In the genomic region with DNA sequence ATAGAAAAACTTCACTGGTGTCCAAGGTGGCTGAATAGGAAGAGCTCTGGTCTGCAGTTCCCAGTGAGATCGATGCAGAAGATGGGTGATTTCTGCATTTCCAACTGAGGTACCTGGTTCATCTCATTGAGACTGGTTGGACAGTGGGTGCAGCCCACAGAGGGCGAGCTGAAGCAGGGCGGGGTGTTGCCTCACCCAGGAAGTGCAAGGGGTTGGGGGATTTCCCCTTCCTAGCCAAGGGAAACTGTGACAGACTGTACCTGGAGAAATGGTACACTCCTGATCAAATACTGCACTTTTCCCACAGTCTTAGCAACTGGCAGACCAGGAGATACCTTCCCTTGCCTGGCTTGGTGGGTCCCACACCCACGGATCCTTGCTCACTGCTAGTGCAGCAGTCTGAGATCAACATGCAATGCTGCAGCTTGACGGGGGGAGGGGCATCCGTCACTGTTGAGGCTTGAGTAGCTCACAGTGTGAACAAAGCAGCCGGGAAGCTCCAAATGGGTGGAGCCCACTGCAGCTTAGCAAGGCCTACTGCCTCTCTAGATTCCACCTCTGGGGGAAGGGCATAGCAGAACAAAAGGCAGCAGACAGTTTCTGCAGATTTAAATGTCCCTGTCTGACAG, we compare ENCODE assay signal across 7 cellular contexts.
DNase-seq lines count a peak whose midpoint lies in the region; FAIRE-seq and TF ChIP-seq lines count a peak whose summit lies in the region.
"Not testable (repeated sequence)": the region's sequence is repeated elsewhere in the genome, so short reads cannot be mapped to it uniquely, and the experiment has no call there.

No MANE protein-coding gene starts in this region.

- not testable (repeated sequence) for H3K79me1 ChIP-seq in H1 (ENCODE audit: low read depth, low read length)

- H3F3A ChIP-seq in neural progenitor cell (ENCODE audit: low read depth), result not testable (repeated sequence)

- H4K91ac ChIP-seq in H1 (replicated peaks; ENCODE audit: insufficient read length, low read length), result peak overlapping the region; percentile 73

- H3K4ac ChIP-seq in H1 (replicated peaks; ENCODE audit: insufficient read length, low read depth, low read length), result not testable (repeated sequence)

- not testable (repeated sequence) for TF ChIP-seq POLR2A in H1 (IDR thresholded peaks at IDR 0.05; ENCODE audit: control extremely low read depth in 1 of 2, low read depth in 2 of 2, low read length in 2 of 2)

- not testable (repeated sequence) for H3K9me3 ChIP-seq in H1 (ENCODE audit: insufficient read depth in 2 of 2, low read depth in 1 of 2, low read length in 1 of 2); neural progenitor cell (ENCODE audit: low read depth)

- not testable (repeated sequence) for H3K36me3 ChIP-seq in H1 (ENCODE audit: control insufficient read depth in 2 of 4, insufficient read depth in 4 of 4, low read length in 3 of 4); neural progenitor cell

- not testable (repeated sequence) for H3K4me1 ChIP-seq in H1 (replicated peaks in 1 of 4; ENCODE audit: control insufficient read depth in 3 of 4, insufficient read depth in 4 of 4, low read length in 3 of 4)
- peaks cover 14% of the 10 kb centered on the region for H3K4me1 ChIP-seq in neural progenitor cell

- FAIRE-seq in H1 (lab: Jason Lieb, UNC), result peak; percentile 91

- 0 out of 2 replicates have a peak overlapping the region, but pooled peaks have one; percentile 55 for H2BK12ac ChIP-seq in H1 (ENCODE audit: low read depth, low read length)

- POLR2A ChIA-PET in H1 (lab: Charles Lee; ENCODE audit: partially characterized antibody), result interaction anchor here (0.9 to 2.0 kb wide), 3 partner anchors 10 to 12 kb away, joined by 3 to 4 read pairs (median 3); no protein-coding TSS in a partner anchor

- not testable (repeated sequence) for H3K36me3 Mint-ChIP-seq in neural progenitor cell

- DNase-seq in GM12865 (ENCODE audit: low read depth) (peak; percentile 42), NCI-H1417 (lab: John Stamatoyannopoulos, UW) (peak; percentile 63 to 83 (median 72)), NCI-H69 (lab: John Stamatoyannopoulos, UW) (peak; percentile 72), H1 (ENCODE audit: low read depth in 1 of 2, low spot score in 2 of 2) (peak; percentile 63 to 72), iPS-NIHi11 (ENCODE audit: low spot score) (peak; percentile 46), neural progenitor cell (ENCODE audit: low spot score) (peak; percentile 95)
- DNase-seq in activated CD4-positive, alpha-beta T cell treated with anti-CD3 and anti-CD28 coated beads for 48 hours, result peak; percentile 6

- not testable (repeated sequence) for H3K23ac ChIP-seq in H1 (ENCODE audit: insufficient read length)

- H3K4me3 ChIP-seq in GM12865 (ENCODE audit: low read depth, low read length), result not testable (repeated sequence)
- H3K4me3 ChIP-seq in H1 (ENCODE audit: extremely low read depth in 1 of 4, insufficient read depth in 2 of 4, low read depth in 3 of 4, low read length in 4 of 4) (peak overlapping the region in 1 of 4 experiments; percentile 4; a peak in 1 of 8 replicates), neural progenitor cell (peak overlapping the region; percentile 27)

- H2BK20ac ChIP-seq in H1 (ENCODE audit: low read length), result not testable (repeated sequence)

- peak overlapping the region; percentile 79 for H2BK5ac ChIP-seq in H1 (ENCODE audit: low read depth, low read length)

- H3K4me2 ChIP-seq in H1 (ENCODE audit: insufficient read depth in 1 of 2, low read depth in 2 of 2, low read length in 2 of 2) (peak overlapping the region; percentile 35 to 46), neural progenitor cell (peak overlapping the region; percentile 82)

- H3K4me3 Mint-ChIP-seq in neural progenitor cell, result not testable (repeated sequence)

- peak overlapping the region; percentile 36; the same call in 1 of the 2 replicates for H2BK15ac ChIP-seq in H1 (ENCODE audit: low read length)

- H3K9ac ChIP-seq in H1 (replicated peaks in 1 of 4; ENCODE audit: extremely low read depth in 1 of 4, low read depth in 3 of 4, low read length in 3 of 4); neural progenitor cell: not testable (repeated sequence)

- peak overlapping the region; percentile 83 for H3K18ac ChIP-seq in H1 (ENCODE audit: extremely low read depth, low read length)

- H3K23me2 ChIP-seq in H1 (ENCODE audit: low read depth, low read length), result not testable (repeated sequence)

- H2AFZ ChIP-seq in H1 (ENCODE audit: low read length) (peak overlapping the region; percentile 85; the same call in 1 of the 2 replicates), neural progenitor cell (replicated peaks) (peak overlapping the region; percentile 85)

- H4K5ac ChIP-seq in H1 (ENCODE audit: insufficient read length, low read depth, low read length), result peak overlapping the region; percentile 66

- H3K9me3 Mint-ChIP-seq in neural progenitor cell, result peaks cover 48% of the 10 kb centered on the region

- peak; percentile 5 to 26; a peak in 3 of 4 replicates for TF ChIP-seq RAD21 in H1 (IDR thresholded peaks at IDR 0.05 in 1 of 2, conservative IDR thresholded peaks at IDR 0.05 in 1 of 2; ENCODE audit: low read depth in 2 of 2, low read length in 2 of 2)

- peaks cover 16% of the 10 kb centered on the region for H3K4me1 Mint-ChIP-seq in neural progenitor cell

- not testable (repeated sequence) for H3K56ac ChIP-seq in H1 (replicated peaks; ENCODE audit: insufficient read length, low read depth, low read length)

- not testable (repeated sequence) for TF ChIP-seq CTCF in GM12865 (IDR thresholded peaks at IDR 0.05; ENCODE audit: insufficient read depth, low read depth, low read length, missing control alignments); H1 (IDR thresholded peaks at IDR 0.05; ENCODE audit: control extremely low read depth in 1 of 3, insufficient read depth in 1 of 3, low read depth in 1 of 3, low read length in 3 of 3); neural progenitor cell (IDR thresholded peaks at IDR 0.05)

- peak overlapping the region; percentile 78 for H2BK120ac ChIP-seq in H1 (replicated peaks; ENCODE audit: low read depth, low read length)

- CTCF ChIA-PET in H1 (lab: Charles Lee; ENCODE audit: partially characterized antibody), result interaction anchor here (0.7 to 2.5 kb wide), 5 partner anchors 10 to 194 kb away, joined by 3 to 15 read pairs (median 5); no protein-coding TSS in a partner anchor

- H3K14ac ChIP-seq in H1 (ENCODE audit: insufficient read length), result peak overlapping the region; percentile 98

- peak in 1 of 2 experiments; percentile 17; a peak in 1 of 3 replicates for TF ChIP-seq EP300 in H1 (IDR thresholded peaks at IDR 0.05; ENCODE audit: borderline replicate concordance in 1 of 2, low read depth in 2 of 2, low read length in 2 of 2)

- 58% methylated on average over 7 of the region's 7 CpGs; no CpG with 5 or more reads in 1 of the 2 experiments for WGBS in H1 (ENCODE audit: extremely low coverage in 1 of 2, insufficient coverage in 1 of 2, insufficient read length in 1 of 2, insufficient replicate concordance in 2 of 2, low coverage in 1 of 2, low lambda C conversion rate in 2 of 2, missing lambda C conversion rate in 1 of 2), 2 experiments

- peak overlapping the region; percentile 92 for H3K27ac Mint-ChIP-seq in neural progenitor cell

- H3K27ac ChIP-seq in H1 (ENCODE audit: low read depth, low read length) (peak overlapping the region; percentile 63; the same call in 1 of the 2 replicates), neural progenitor cell (peak overlapping the region; percentile 41)

- H3K27me3 ChIP-seq in H1 (replicated peaks in 1 of 4; ENCODE audit: control insufficient read depth in 3 of 4, extremely low read depth in 1 of 4, insufficient read depth in 3 of 4, low read length in 3 of 4); neural progenitor cell: not testable (repeated sequence)

- not testable (repeated sequence) for H4K8ac ChIP-seq in H1 (ENCODE audit: extremely low read depth, insufficient read depth, low read length)

- not testable (repeated sequence) for H3K27me3 Mint-ChIP-seq in neural progenitor cell (ENCODE audit: insufficient read depth, low read depth)

- not testable (repeated sequence) for H3K79me2 ChIP-seq in H1 (ENCODE audit: control insufficient read depth in 1 of 2, insufficient read depth in 2 of 2, low read length in 2 of 2); neural progenitor cell (ENCODE audit: low read depth)

- H2AK5ac ChIP-seq in H1 (ENCODE audit: low read depth, low read length), result not testable (repeated sequence)

- not testable (repeated sequence) for H4K20me1 ChIP-seq in H1 (replicated peaks in 1 of 2; ENCODE audit: control insufficient read depth in 1 of 2, insufficient read depth in 2 of 2, low read length in 2 of 2); neural progenitor cell (ENCODE audit: low read depth)

TF ChIP-seq in H1, 55 proteins besides CTCF, POLR2A, EP300 and RAD21:
- TF ChIP-seq ASH2L (IDR thresholded peaks at IDR 0.05; ENCODE audit: low read length), result peak; percentile 76
- TF ChIP-seq, protein P1, sequence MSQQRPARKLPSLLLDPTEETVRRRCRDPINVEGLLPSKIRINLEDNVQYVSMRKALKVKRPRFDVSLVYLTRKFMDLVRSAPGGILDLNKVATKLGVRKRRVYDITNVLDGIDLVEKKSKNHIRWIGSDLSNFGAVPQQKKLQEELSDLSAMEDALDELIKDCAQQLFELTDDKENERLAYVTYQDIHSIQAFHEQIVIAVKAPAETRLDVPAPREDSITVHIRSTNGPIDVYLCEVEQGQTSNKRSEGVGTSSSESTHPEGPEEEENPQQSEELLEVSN (IDR thresholded peaks at IDR 0.05), result 0 out of 2 replicates have a peak, but pooled peaks have one; percentile 9
- 0 out of 4 replicates have a peak, but pooled peaks of 1 of the 2 experiments have one; percentile 36 for TF ChIP-seq SIN3A (conservative IDR thresholded peaks at IDR 0.05 in 1 of 2, IDR thresholded peaks at IDR 0.05 in 1 of 2; ENCODE audit: low read depth in 1 of 2, low read length in 2 of 2)
- TF ChIP-seq RBBP5 (IDR thresholded peaks at IDR 0.05; ENCODE audit: borderline replicate concordance, low read depth, low read length), result peak; percentile 93; the same call in 1 of the 2 replicates
- peak; percentile 83 for TF ChIP-seq NANOG (IDR thresholded peaks at IDR 0.05; ENCODE audit: insufficient read depth, low read depth, low read length, poor library complexity, severe bottlenecking)
- TF ChIP-seq, protein P2, sequence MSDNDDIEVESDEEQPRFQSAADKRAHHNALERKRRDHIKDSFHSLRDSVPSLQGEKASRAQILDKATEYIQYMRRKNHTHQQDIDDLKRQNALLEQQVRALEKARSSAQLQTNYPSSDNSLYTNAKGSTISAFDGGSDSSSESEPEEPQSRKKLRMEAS (IDR thresholded peaks at IDR 0.05), result peak; percentile 41
- peak; percentile 81 for TF ChIP-seq SP1 (IDR thresholded peaks at IDR 0.05; ENCODE audit: low read depth, low read length)
- TF ChIP-seq CHD2 (IDR thresholded peaks at IDR 0.05; ENCODE audit: low read length), result peak; percentile 42; the same call in 1 of the 2 replicates
- TF ChIP-seq TEAD4 (IDR thresholded peaks at IDR 0.05; ENCODE audit: low read depth, low read length), result 0 out of 2 replicates have a peak, but pooled peaks have one; percentile 35

Comparison
In these comparisons a context has a peak if more than half of its experiments do, and no peak if none do; other contexts are left out.
1. DNase-seq: peak in every context shown above with its lines; median percentile 95 in neural progenitor cell; 72 in NCI-H1417; 72 in NCI-H69; 68 in H1; 46 in iPS-NIHi11; 42 in GM12865; 6 in activated CD4-positive, alpha-beta T cell treated with anti-CD3 and anti-CD28 coated beads for 48 hours.